Comparison of ENCODE assay signal across 11 cellular contexts in the genomic region with DNA sequence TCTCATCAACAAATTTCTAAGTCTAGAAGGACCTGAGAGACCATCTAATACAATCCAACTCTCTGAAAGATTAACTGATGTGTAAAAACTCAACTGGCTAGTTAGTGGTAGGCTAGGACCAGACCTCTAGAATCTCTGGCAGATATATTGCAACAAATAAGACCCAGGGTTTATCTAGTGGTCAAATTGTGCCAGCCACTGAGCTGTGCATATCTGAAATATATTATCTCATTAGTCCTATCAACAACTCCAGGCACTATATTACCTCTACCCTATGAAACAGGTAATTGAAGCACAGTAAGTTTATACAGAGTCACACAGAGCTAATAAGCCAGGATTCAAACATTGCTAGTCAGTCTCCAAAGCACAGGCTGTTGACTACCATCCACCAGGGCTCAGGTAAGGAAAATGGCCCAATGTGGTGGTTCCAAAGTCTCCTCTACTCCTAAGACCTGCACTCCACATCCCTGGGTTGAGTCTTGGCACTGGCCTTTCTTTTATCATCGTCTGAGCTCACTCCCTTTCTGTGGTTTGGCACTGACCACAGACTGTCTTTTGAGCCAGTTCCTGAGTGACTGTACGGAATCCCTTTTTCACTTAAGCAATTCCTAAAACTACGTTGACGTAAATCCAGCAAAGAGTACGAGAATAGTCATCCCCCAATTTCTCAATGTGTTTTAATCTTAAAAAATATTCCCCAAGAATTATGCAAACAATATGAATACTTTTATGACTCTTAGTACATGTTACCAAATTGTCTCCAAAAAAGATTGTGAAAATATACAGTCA. TPM values are rescaled to one million over a fixed set of nuclear protein-coding genes. Genes with fewer than 3 reads are reported as not detected.
DNase-seq lines count a peak whose midpoint lies in the region; ATAC-seq, FAIRE-seq and TF ChIP-seq lines count a peak whose summit lies in the region.
"Had no signal": no experiment of that assay in that cellular context is flagged by ENCODE, and none has a peak within 500 bp of the region (broad histone marks: within the 10 kb centered on the region; RNA-seq: fewer than 3 reads in every experiment).

No MANE protein-coding gene starts in this region.

- TF ChIP-seq CTCF in fibroblast of mammary gland (conservative IDR thresholded peaks at IDR 0.05; ENCODE audit: control insufficient read depth, insufficient read depth, low read depth, low read length), result no peak
- TF ChIP-seq CTCF in coronary artery (IDR thresholded peaks at IDR 0.05), result no peak

- DNase-seq in EL, result peak; percentile 85
- DNase-seq in RCC 7860 (ENCODE audit: low spot score), result peak; percentile 45
- peak; percentile 100 for DNase-seq in fibroblast of mammary gland (ENCODE audit: low read depth)
- DNase-seq in sciatic nerve (ENCODE audit: low spot score), result no peak
- DNase-seq in coronary artery (ENCODE audit: low spot score), result no peak
- DNase-seq in activated CD4-positive, alpha-beta T cell treated with anti-CD3 and anti-CD28 coated beads, Interleukin-2, amount 50 U/mL, for 1 hour, result no peak
- DNase-seq: NCI-H1105 had no signal

- H3K27ac ChIP-seq in coronary artery, result peak overlapping the region in 1 of 2 donors; percentile 66
- H3K27ac ChIP-seq: SJSA1, thyroid gland had no signal

- FAIRE-seq in RCC 7860 (lab: Jason Lieb, UNC), result peak; percentile 64

- intact Hi-C loops in sciatic nerve (cut with DNase I), result no loop called here

- H3K4me3 ChIP-seq in fibroblast of mammary gland (ENCODE audit: control insufficient read depth, low read depth, low read length) (no peak overlapping the region), coronary artery (no peak overlapping the region)
- H3K4me3 ChIP-seq: SJSA1, thyroid gland had no signal

- ATAC-seq in sciatic nerve, result peak; percentile 96
- no peak for ATAC-seq in HG02588 (IDR thresholded peaks at IDR 0.05; ENCODE audit: unreplicated experiment)
- no peak for ATAC-seq in HG02970 (IDR thresholded peaks at IDR 0.05; ENCODE audit: low FRiP score, unreplicated experiment)

RNA-seq across cellular contexts. Expression of a gene that starts 11.9 kb away (rescaled TPM):
- 24.3 TPM for total RNA-seq in sciatic nerve

Comparison
In these comparisons a context has a peak if more than half of its experiments do, and no peak if none do; other contexts are left out.
1. DNase-seq: peak in EL (single experiment), RCC 7860 (single experiment) and fibroblast of mammary gland (single experiment); none in sciatic nerve (single experiment), coronary artery (single experiment) and activated CD4-positive, alpha-beta T cell treated with anti-CD3 and anti-CD28 coated beads, Interleukin-2, amount 50 U/mL, for 1 hour (single experiment).